In genomic region chr6:36984581-36985383, GRCh38 we compare ENCODE assay signal across 8 cellular contexts. TPM values are rescaled to one million over a fixed set of nuclear protein-coding genes. Genes with fewer than 3 reads are reported as not detected.
A peak's percentile ranks its signal among the peaks of the same experiment; 100 is the strongest.
DNase-seq lines count a peak whose midpoint lies in the region; ATAC-seq and TF ChIP-seq lines count a peak whose summit lies in the region.

No MANE protein-coding gene starts in this region.

- peak overlapping the region; percentile 99 for H3K9ac ChIP-seq in MM.1S (ENCODE audit: low read length)

- 0 out of 2 replicates have a peak, but pooled peaks cover 4% of the 10 kb centered on the region for H3F3A ChIP-seq in MM.1S (ENCODE audit: insufficient read depth, low read length)

- peaks cover 61% of the 10 kb centered on the region for H3K79me2 ChIP-seq in MM.1S (ENCODE audit: low read length)

- H3K4me1 Mint-ChIP-seq in activated CD8-positive, alpha-beta T cell treated with anti-CD3 and anti-CD28 coated beads for 36 hours (ENCODE audit: low read depth): peaks cover 26% of the 10 kb centered on the region
- peaks cover 27 to 43% (median 37%) of the 10 kb centered on the region in 4 donors for H3K4me1 Mint-ChIP-seq in naive thymus-derived CD8-positive, alpha-beta T cell

- TF ChIP-seq POLR2A in testis (IDR thresholded peaks at IDR 0.05): no peak

- peak overlapping the region; percentile 100 for H3K4me3 ChIP-seq in MM.1S (ENCODE audit: low read length)
- peak overlapping the region; percentile 97 for H3K4me3 ChIP-seq in epithelial cell of proximal tubule (ENCODE audit: low read depth, low read length)
- peak overlapping the region; percentile 92 to 100 for H3K4me3 ChIP-seq in testis

- no peak overlapping the region for H2AFZ ChIP-seq in MM.1S (ENCODE audit: low read length)

- H3K9me3 ChIP-seq in MM.1S (replicated peaks; ENCODE audit: insufficient read depth, low read length): no peaks in the 10 kb centered on the region
- no peaks in the 10 kb centered on the region for H3K9me3 ChIP-seq in testis

- no peak overlapping the region for H3K4me3 Mint-ChIP-seq in activated CD8-positive, alpha-beta T cell treated with anti-CD3 and anti-CD28 coated beads for 36 hours
- no peak overlapping the region for H3K4me3 Mint-ChIP-seq in naive thymus-derived CD8-positive, alpha-beta T cell

- no peaks in the 10 kb centered on the region for H3K9me2 ChIP-seq in MM.1S (replicated peaks; ENCODE audit: insufficient read depth, low read length)

- 4% methylated on average over 19 of the region's 19 CpGs for WGBS in testis, 2 donors

- peak; percentile 60 for ATAC-seq in activated CD8-positive, alpha-beta T cell treated with anti-CD3 and anti-CD28 coated beads for 36 hours
- peak in 1 of 2 donors; percentile 41 for ATAC-seq in naive thymus-derived CD8-positive, alpha-beta T cell
- ATAC-seq in HG03460 (IDR thresholded peaks at IDR 0.05; ENCODE audit: unreplicated experiment): no peak

- H3K4me2 ChIP-seq in MM.1S (ENCODE audit: low read depth, low read length): peak overlapping the region; percentile 66

- H3K4me1 ChIP-seq in MM.1S (ENCODE audit: low read length): peaks cover 10% of the 10 kb centered on the region
- peaks cover 51% of the 10 kb centered on the region for H3K4me1 ChIP-seq in testis

- no peaks in the 10 kb centered on the region for H3K27me3 ChIP-seq in MM.1S (replicated peaks; ENCODE audit: insufficient read depth, low read length)
- H3K27me3 ChIP-seq in testis: no peaks in the 10 kb centered on the region

- H3K27ac ChIP-seq in MM.1S (ENCODE audit: low read length): no peak overlapping the region
- H3K27ac ChIP-seq in testis: peak overlapping the region; percentile 92 to 98

- intact Hi-C loops in activated CD8-positive, alpha-beta T cell treated with anti-CD3 and anti-CD28 coated beads for 36 hours (cut with micrococcal nuclease): loop anchor here (10.0 kb wide), 1 partner anchor 100 kb away; the partner anchor contains the start of gene C6orf89
- intact Hi-C loops in testis (cut with DNase I; ENCODE audit: low total_unique reads): loop anchor here (10.0 kb wide), 1 partner anchor 100 kb away; the partner anchor contains the start of gene C6orf89

- no peaks in the 10 kb centered on the region for H4K20me1 ChIP-seq in MM.1S (ENCODE audit: insufficient read depth, low read length)

- POLR2A ChIA-PET in activated CD8-positive, alpha-beta T cell treated with anti-CD3 and anti-CD28 coated beads for 36 hours (lab: Charles Lee): interaction anchor here (0.6 to 3.0 kb wide), 17 partner anchors 9 to 387 kb away, joined by 3 to 15 read pairs (median 4); partner anchors contain the start of gene PPIL1
- POLR2A ChIA-PET in naive thymus-derived CD8-positive, alpha-beta T cell (lab: Charles Lee): interaction anchor here (1.7 to 3.1 kb wide), 7 partner anchors 8 to 109 kb away, joined by 4 to 30 read pairs (median 11); partner anchors contain the start of genes C6orf89 and PPIL1

- H3K36me3 ChIP-seq in MM.1S (replicated peaks; ENCODE audit: insufficient read depth, low read length): no peaks in the 10 kb centered on the region
- no peaks in the 10 kb centered on the region for H3K36me3 ChIP-seq in testis (ENCODE audit: low read depth, missing control alignments)

- no peak overlapping the region for H3K27ac Mint-ChIP-seq in activated CD8-positive, alpha-beta T cell treated with anti-CD3 and anti-CD28 coated beads for 36 hours
- no peak overlapping the region for H3K27ac Mint-ChIP-seq in naive thymus-derived CD8-positive, alpha-beta T cell

- TF ChIP-seq CTCF in MM.1S (IDR thresholded peaks at IDR 0.05; ENCODE audit: low read length): no peak
- no peak for TF ChIP-seq CTCF in activated CD8-positive, alpha-beta T cell treated with anti-CD3 and anti-CD28 coated beads for 36 hours (IDR thresholded peaks at IDR 0.05)
- TF ChIP-seq CTCF in epithelial cell of proximal tubule (conservative IDR thresholded peaks at IDR 0.05; ENCODE audit: low read depth, low read length): no peak
- no peak for TF ChIP-seq CTCF in testis (IDR thresholded peaks at IDR 0.05)

- H3K27me3 Mint-ChIP-seq in activated CD8-positive, alpha-beta T cell treated with anti-CD3 and anti-CD28 coated beads for 36 hours: peaks cover 1% of the 10 kb centered on the region
- H3K27me3 Mint-ChIP-seq in naive thymus-derived CD8-positive, alpha-beta T cell: no peaks in the 10 kb centered on the region

- H3K9me3 Mint-ChIP-seq in activated CD8-positive, alpha-beta T cell treated with anti-CD3 and anti-CD28 coated beads for 36 hours: no peaks in the 10 kb centered on the region
- H3K9me3 Mint-ChIP-seq in naive thymus-derived CD8-positive, alpha-beta T cell: no peaks in the 10 kb centered on the region

- DNase-seq in COLO668 (lab: John Stamatoyannopoulos, UW; ENCODE audit: unreplicated experiment) (peak; percentile 29), MM.1S (no peak), epithelial cell of proximal tubule (ENCODE audit: low read depth) (no peak), testis (peak; percentile 76)
- DNase-seq in activated CD8-positive, alpha-beta T cell treated with anti-CD3 and anti-CD28 coated beads for 36 hours: peak; percentile 82
- peak in 8 of 10 donors; percentile 29 to 78 (median 54) for DNase-seq in naive thymus-derived CD8-positive, alpha-beta T cell
- no peak for DNase-seq in NK-92 treated with Interleukin-12 subunit alpha and Interleukin-12 subunit beta, amount 100 ng/mL, for 24 hours (lab: John Stamatoyannopoulos, UW)

- CTCF ChIA-PET in activated CD8-positive, alpha-beta T cell treated with anti-CD3 and anti-CD28 coated beads for 36 hours (lab: Charles Lee): interaction anchor here (1.1 to 2.6 kb wide), 5 partner anchors 33 to 184 kb away, joined by 3 to 11 read pairs (median 8); partner anchors contain the start of genes C6orf89 and PPIL1

- peaks cover 6% of the 10 kb centered on the region for H3K36me3 Mint-ChIP-seq in activated CD8-positive, alpha-beta T cell treated with anti-CD3 and anti-CD28 coated beads for 36 hours (ENCODE audit: low read depth)
- H3K36me3 Mint-ChIP-seq in naive thymus-derived CD8-positive, alpha-beta T cell: peaks cover 0 to 17% (median 4%) of the 10 kb centered on the region in 3 donors

RNA-seq across cellular contexts. Expression of gene MTCH1, which starts 1.2 kb away (rescaled TPM):
- total RNA-seq in activated CD8-positive, alpha-beta T cell treated with anti-CD3 and anti-CD28 coated beads for 36 hours: 100 to 1,000 TPM in 1 of 2 experiments, 10 to 100 TPM in 1; 96.5 to 100 TPM
- total RNA-seq in epithelial cell of proximal tubule (235 and 275 TPM in 2 replicates), testis (100 to 1,000 TPM; 227 to 316 TPM)
- 100 to 1,000 TPM; 137 to 143 TPM for total RNA-seq in naive thymus-derived CD8-positive, alpha-beta T cell
- polyA plus RNA-seq in naive thymus-derived CD8-positive, alpha-beta T cell: 10 to 100 TPM; 63.2 to 78.3 (median 74.8) TPM
- polyA plus RNA-seq in testis (ENCODE audit: insufficient read depth, low read depth, low replicate concordance): 157 TPM

RNA-seq across cellular contexts. Expression of gene FGD2, which starts 20.7 kb away (rescaled TPM):
- 1 to 10 TPM; 1.4 to 1.6 TPM for total RNA-seq in activated CD8-positive, alpha-beta T cell treated with anti-CD3 and anti-CD28 coated beads for 36 hours
- total RNA-seq in epithelial cell of proximal tubule (not detected in 2 replicates), testis (10 to 100 TPM in 1 of 2 donors, 1 to 10 TPM in 1; 7.0 to 16.0 TPM)
- 1 to 10 TPM; 7.2 to 7.4 TPM for total RNA-seq in naive thymus-derived CD8-positive, alpha-beta T cell
- polyA plus RNA-seq in naive thymus-derived CD8-positive, alpha-beta T cell: under 1 TPM in 1 of 3 donors, not detected in 2; 0.25 TPM
- 5.8 TPM for polyA plus RNA-seq in testis (ENCODE audit: insufficient read depth, low read depth, low replicate concordance)

RNA-seq across cellular contexts. Expression of gene PI16, which starts 30.2 kb away (rescaled TPM):
- not detected for total RNA-seq in activated CD8-positive, alpha-beta T cell treated with anti-CD3 and anti-CD28 coated beads for 36 hours
- not detected in 2 replicates for total RNA-seq in epithelial cell of proximal tubule
- 1 to 10 TPM in 1 of 2 experiments, under 1 TPM in 1; 0.65 to 1.1 TPM for total RNA-seq in naive thymus-derived CD8-positive, alpha-beta T cell
- 1 to 10 TPM; 1.2 to 6.4 (median 3.5) TPM for polyA plus RNA-seq in naive thymus-derived CD8-positive, alpha-beta T cell
- 10 to 100 TPM in 1 of 2 donors, 1 to 10 TPM in 1; 9.8 to 24.7 TPM for total RNA-seq in testis
- 79.3 TPM for polyA plus RNA-seq in testis (ENCODE audit: insufficient read depth, low read depth, low replicate concordance)

Comparison
In these comparisons a context has a peak if more than half of its experiments do, and no peak if none do; other contexts are left out.
1. DNase-seq: peak in COLO668 (single experiment), activated CD8-positive, alpha-beta T cell treated with anti-CD3 and anti-CD28 coated beads for 36 hours (single experiment), naive thymus-derived CD8-positive, alpha-beta T cell (8 of 10) and testis (single experiment); none in MM.1S (single experiment), epithelial cell of proximal tubule (single experiment) and NK-92 treated with Interleukin-12 subunit alpha and Interleukin-12 subunit beta, amount 100 ng/mL, for 24 hours (single experiment).
2. RNA of gene PI16, which starts 30.2 kb away (total RNA-seq): 9.8 to 24.7 TPM in testis; 0.65 to 1.1 TPM in naive thymus-derived CD8-positive, alpha-beta T cell, not detected in activated CD8-positive, alpha-beta T cell treated with anti-CD3 and anti-CD28 coated beads for 36 hours and not detected in epithelial cell of proximal tubule; every median in the first group is over 4 times any median in the second.
3. Peak in every context shown above with its lines, with median percentiles within 50 percentile points of each other: H3K4me3 ChIP-seq.